1 cellular context compared by ENCODE assay signal in genomic region chr1:6410248-6410893, GRCh38.
A peak's percentile ranks its signal among the peaks of the same experiment; 100 is the strongest.
TF ChIP-seq lines count a peak whose summit lies in the region.

No MANE protein-coding gene starts in this region.

TF ChIP-seq in K562, 482 proteins besides CTCF, POLR2A, EP300 and RAD21 (continued from another document):
- TF ChIP-seq ZNF318 (IDR thresholded peaks at IDR 0.05; ENCODE audit: borderline replicate concordance in 1 of 2, low read depth in 1 of 2) (no peak), CREBBP (IDR thresholded peaks at IDR 0.05; ENCODE audit: low read depth, low read length) (no peak), CEBPB (tag; IDR thresholded peaks at IDR 0.05) (peak; percentile 76), FOXA3 (CRISPR knock-in tag; conservative IDR thresholded peaks at IDR 0.05 in 1 of 2, IDR thresholded peaks at IDR 0.05 in 1 of 2) (no peak)
- TF ChIP-seq, protein P1, sequence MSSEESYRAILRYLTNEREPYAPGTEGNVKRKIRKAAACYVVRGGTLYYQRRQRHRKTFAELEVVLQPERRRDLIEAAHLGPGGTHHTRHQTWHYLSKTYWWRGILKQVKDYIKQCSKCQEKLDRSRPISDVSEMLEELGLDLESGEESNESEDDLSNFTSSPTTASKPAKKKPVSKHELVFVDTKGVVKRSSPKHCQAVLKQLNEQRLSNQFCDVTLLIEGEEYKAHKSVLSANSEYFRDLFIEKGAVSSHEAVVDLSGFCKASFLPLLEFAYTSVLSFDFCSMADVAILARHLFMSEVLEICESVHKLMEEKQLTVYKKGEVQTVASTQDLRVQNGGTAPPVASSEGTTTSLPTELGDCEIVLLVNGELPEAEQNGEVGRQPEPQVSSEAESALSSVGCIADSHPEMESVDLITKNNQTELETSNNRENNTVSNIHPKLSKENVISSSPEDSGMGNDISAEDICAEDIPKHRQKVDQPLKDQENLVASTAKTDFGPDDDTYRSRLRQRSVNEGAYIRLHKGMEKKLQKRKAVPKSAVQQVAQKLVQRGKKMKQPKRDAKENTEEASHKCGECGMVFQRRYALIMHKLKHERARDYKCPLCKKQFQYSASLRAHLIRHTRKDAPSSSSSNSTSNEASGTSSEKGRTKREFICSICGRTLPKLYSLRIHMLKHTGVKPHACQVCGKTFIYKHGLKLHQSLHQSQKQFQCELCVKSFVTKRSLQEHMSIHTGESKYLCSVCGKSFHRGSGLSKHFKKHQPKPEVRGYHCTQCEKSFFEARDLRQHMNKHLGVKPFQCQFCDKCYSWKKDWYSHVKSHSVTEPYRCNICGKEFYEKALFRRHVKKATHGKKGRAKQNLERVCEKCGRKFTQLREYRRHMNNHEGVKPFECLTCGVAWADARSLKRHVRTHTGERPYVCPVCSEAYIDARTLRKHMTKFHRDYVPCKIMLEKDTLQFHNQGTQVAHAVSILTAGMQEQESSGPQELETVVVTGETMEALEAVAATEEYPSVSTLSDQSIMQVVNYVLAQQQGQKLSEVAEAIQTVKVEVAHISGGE (CRISPR knock-in tag; IDR thresholded peaks at IDR 0.05): no peak
